8 cellular contexts compared by ENCODE assay signal in genomic region chr1:201282931-201283829, GRCh38. TPM values are rescaled to one million over a fixed set of nuclear protein-coding genes. Genes with fewer than 3 reads are reported as not detected.
DNase-seq lines count a peak whose midpoint lies in the region; ATAC-seq and TF ChIP-seq lines count a peak whose summit lies in the region.

Gene PKP1 (plus strand): TSS chr1:201283506. CDS start chr1:201283703, 197 bp downstream.

- WGBS in endodermal cell (ENCODE audit: insufficient coverage in 1 of 2, insufficient read length in 1 of 2), 2 experiments: 67 to 82% methylated on average over 39 to 55 of the region's 55 CpGs

- H3K27me3 Mint-ChIP-seq in endodermal cell (ENCODE audit: insufficient read depth): peaks cover 73% of the 10 kb centered on the region
- H3K27me3 Mint-ChIP-seq in natural killer cell (ENCODE audit: low read depth in 2 of 2): peaks cover 29 to 45% of the 10 kb centered on the region in 2 donors

- H3K9me3 ChIP-seq in endodermal cell (ENCODE audit: control insufficient read depth, low read length): no peaks in the 10 kb centered on the region

- H3K27ac Mint-ChIP-seq in endodermal cell: no peak within 1 kb of the TSS
- H3K27ac Mint-ChIP-seq in natural killer cell: no peak within 1 kb of the TSS

- ATAC-seq in natural killer cell (peak in 1 of 3 donors; percentile 82), HG02938 (IDR thresholded peaks at IDR 0.05; ENCODE audit: unreplicated experiment) (no peak), GM18520 (IDR thresholded peaks at IDR 0.05; ENCODE audit: unreplicated experiment) (no peak)

- no peak within 1 kb of the TSS for H3K9ac ChIP-seq in endodermal cell (ENCODE audit: extremely low read depth, low read length, poor library complexity, severe bottlenecking)

- no peak within 1 kb of the TSS for H3K27ac ChIP-seq in endodermal cell (ENCODE audit: low read depth, low read length)

- intact Hi-C loops in natural killer cell (cut with micrococcal nuclease): no loop called here

- peaks cover 15% of the 10 kb centered on the region for H3K4me1 Mint-ChIP-seq in endodermal cell
- H3K4me1 Mint-ChIP-seq in natural killer cell: peaks cover 6% of the 10 kb centered on the region in 2 donors

- no peaks in the 10 kb centered on the region for H3K4me1 ChIP-seq in endodermal cell (ENCODE audit: control insufficient read depth, insufficient read depth, low read length)

- no peaks in the 10 kb centered on the region for H3K36me3 ChIP-seq in endodermal cell (ENCODE audit: control insufficient read depth, insufficient read depth, low read length)

- H3K4me3 Mint-ChIP-seq in endodermal cell (peak within 1 kb of the TSS; percentile 47), natural killer cell (peak within 1 kb of the TSS; percentile 53)

- peaks cover 23% of the 10 kb centered on the region for H3K27me3 ChIP-seq in endodermal cell (ENCODE audit: control insufficient read depth, insufficient read depth, low read length, poor library complexity, severe bottlenecking)

- DNase-seq in AG08395 (ENCODE audit: low spot score): peak; percentile 33
- peak; percentile 81 for DNase-seq in NCI-H510A treated with DMSO at 0.1 percent for 48 hours (lab: John Stamatoyannopoulos, UW)
- DNase-seq in endodermal cell: peak; percentile 83
- no peak for DNase-seq in natural killer cell
- no peak for DNase-seq in A172 (ENCODE audit: low spot score)
- no peak for DNase-seq in cerebellum (ENCODE audit: low spot score)

- H3K9me3 Mint-ChIP-seq in endodermal cell (no peaks in the 10 kb centered on the region), natural killer cell (no peaks in the 10 kb centered on the region)

- H3K36me3 Mint-ChIP-seq in endodermal cell (ENCODE audit: low read depth) (no peaks in the 10 kb centered on the region), natural killer cell (no peaks in the 10 kb centered on the region)

- no peak within 1 kb of the TSS for H3K4me3 ChIP-seq in endodermal cell (ENCODE audit: low read length)

- TF ChIP-seq CTCF in endodermal cell (conservative IDR thresholded peaks at IDR 0.05) (no peak), natural killer cell (IDR thresholded peaks at IDR 0.05) (no peak)

RNA-seq across cellular contexts. Expression of gene PKP1, which starts in this region (rescaled TPM):
- total RNA-seq in endodermal cell (under 1 TPM; 0.18 to 0.44 TPM), natural killer cell (not detected), cerebellum (0.45 TPM)
- polyA plus RNA-seq in endodermal cell (2013, experiment 1 of 2): not detected
- polyA plus RNA-seq in endodermal cell (2013, experiment 2 of 2): not detected
- not detected in 2 replicates for total RNA-seq in A172 (2014; rRNA removed; shearing (Covaris generic))

Comparison
In these comparisons a context has a peak if more than half of its experiments do, and no peak if none do; other contexts are left out.
1. Peak in DNase-seq in endodermal cell; RNA of the gene not detected or under 1 TPM.
2. DNase-seq: peak in AG08395 (single experiment) and NCI-H510A treated with DMSO at 0.1 percent for 48 hours (single experiment); none in natural killer cell (single experiment), A172 (single experiment) and cerebellum (single experiment).